In genomic region chr11:109203176-109203575, GRCh38 we compare ENCODE assay signal across 15 cellular contexts.
"Had no signal": no experiment of that assay in that cellular context is flagged by ENCODE, and none has a peak within 500 bp of the region (broad histone marks: within the 10 kb centered on the region; RNA-seq: fewer than 3 reads in every experiment).

No MANE protein-coding gene starts in this region.

- DNase-seq: dermis blood vessel endothelial cell; dorsolateral prefrontal cortex; effector CD4-positive, alpha-beta T cell; effector memory CD4-positive, alpha-beta T cell; foreskin keratinocyte; gastrocnemius medialis; glutamatergic neuron; heart right ventricle; hippocampal formation; left cardiac atrium; left lung; left ventricle myocardium superior; lower lobe of right lung; mesendoderm; midbrain had no signal

- ATAC-seq: foreskin keratinocyte, gastrocnemius medialis, heart right ventricle, left cardiac atrium, left lung, left ventricle myocardium superior, lower lobe of right lung had no signal
